In the genomic region with DNA sequence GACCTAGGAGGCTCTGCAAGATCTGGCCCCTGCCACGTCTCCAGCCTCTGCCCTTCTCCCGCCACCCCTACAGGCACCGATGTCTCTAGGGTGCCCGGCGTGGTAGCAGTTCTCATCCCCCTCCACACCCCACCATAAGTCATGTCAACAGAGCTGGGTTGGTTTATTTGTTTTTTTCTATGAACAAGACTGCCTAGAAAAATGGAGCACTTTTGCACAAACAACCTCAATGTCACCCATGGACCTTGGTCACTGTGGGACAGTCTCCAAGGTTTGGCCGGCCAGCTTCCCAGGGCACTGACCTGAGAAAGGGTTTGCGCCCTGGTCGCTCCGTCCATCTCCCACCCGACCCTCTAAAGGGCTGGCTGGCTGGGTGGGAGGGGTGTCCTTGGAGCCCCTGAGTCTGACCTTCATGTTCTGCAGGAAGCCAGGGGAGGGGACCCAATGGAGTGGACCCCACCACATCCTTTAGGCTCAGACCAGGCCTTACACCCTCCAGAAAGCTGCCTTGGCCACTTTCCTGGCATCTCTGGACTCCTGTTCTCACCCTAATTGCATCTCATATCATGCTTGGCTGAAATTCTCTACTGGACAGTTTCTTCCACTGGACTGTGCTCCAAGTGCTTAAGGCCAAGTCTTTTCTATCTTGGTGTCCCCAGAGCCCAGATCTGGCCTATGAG, we compare ENCODE assay signal across 21 cellular contexts.
A peak's percentile ranks its signal among the peaks of the same experiment; 100 is the strongest.
DNase-seq lines count a peak whose midpoint lies in the region; ATAC-seq and TF ChIP-seq lines count a peak whose summit lies in the region.
"Had no signal": no experiment of that assay in that cellular context is flagged by ENCODE, and none has a peak within 500 bp of the region (broad histone marks: within the 10 kb centered on the region; RNA-seq: fewer than 3 reads in every experiment).

No MANE protein-coding gene starts in this region.

- H3K27me3 ChIP-seq in right cardiac atrium (ENCODE audit: control insufficient read depth, insufficient read depth), result no peaks in the 10 kb centered on the region
- H3K27me3 ChIP-seq in gastrocnemius medialis, result no peaks in the 10 kb centered on the region
- no peaks in the 10 kb centered on the region for H3K27me3 ChIP-seq in aorta (ENCODE audit: control insufficient read depth in 1 of 2, insufficient read depth in 2 of 2, low read length in 1 of 2)
- no peaks in the 10 kb centered on the region for H3K27me3 ChIP-seq in stomach
- H3K27me3 ChIP-seq: BLaER1 treated with 17β-estradiol and CSF1 and Interleukin-3, amounts not matched to agents 10 nM and 100 nM had no signal

- peak; percentile 68 for ATAC-seq in Right ventricle myocardium inferior
- peak; percentile 68 to 77 for ATAC-seq in right cardiac atrium
- ATAC-seq in gastrocnemius medialis, result no peak
- ATAC-seq in aorta (ENCODE audit: low FRiP score), result peak; percentile 57
- ATAC-seq: Panc1 had no signal

- H3K4me1 ChIP-seq in right cardiac atrium (ENCODE audit: control insufficient read depth, insufficient read depth, low read length) (peaks cover 24% of the 10 kb centered on the region), gastrocnemius medialis (peaks cover 75 to 79% of the 10 kb centered on the region in 2 donors), aorta (ENCODE audit: control insufficient read depth in 1 of 2, insufficient read depth in 2 of 2, low read length in 2 of 2) (peaks cover 0 to 3% of the 10 kb centered on the region in 2 donors), stomach (peaks cover 11 to 43% (median 25%) of the 10 kb centered on the region in 4 donors)

- H3K27ac ChIP-seq in right cardiac atrium (ENCODE audit: low read length) (peak overlapping the region; percentile 25), gastrocnemius medialis (peak overlapping the region; percentile 93 to 100 (median 96)), aorta (ENCODE audit: low read depth in 1 of 2, low read length in 2 of 2) (no peak overlapping the region), stomach (peak overlapping the region in 1 of 5 donors; percentile 88)
- H3K27ac ChIP-seq: 22Rv1; BLaER1 treated with 17β-estradiol and CSF1 and Interleukin-3, amounts not matched to agents 10 nM and 100 nM had no signal

- H3K4me3 ChIP-seq in right cardiac atrium (ENCODE audit: low read length) (no peak overlapping the region), gastrocnemius medialis (no peak overlapping the region), aorta (ENCODE audit: low read length in 2 of 2) (no peak overlapping the region), stomach (no peak overlapping the region)
- H3K4me3 ChIP-seq: BLaER1 treated with 17β-estradiol and CSF1 and Interleukin-3, amounts not matched to agents 10 nM and 100 nM had no signal

- H3K36me3 ChIP-seq in gastrocnemius medialis (no peaks in the 10 kb centered on the region), aorta (ENCODE audit: control insufficient read depth in 1 of 2, insufficient read depth in 2 of 2, low read length in 1 of 2) (no peaks in the 10 kb centered on the region), stomach (no peaks in the 10 kb centered on the region)
- H3K36me3 ChIP-seq: BLaER1 treated with 17β-estradiol and CSF1 and Interleukin-3, amounts not matched to agents 10 nM and 100 nM had no signal

- H3K9me3 ChIP-seq in right cardiac atrium (ENCODE audit: control insufficient read depth, low read length), result no peaks in the 10 kb centered on the region
- H3K9me3 ChIP-seq in gastrocnemius medialis, result no peaks in the 10 kb centered on the region
- no peaks in the 10 kb centered on the region for H3K9me3 ChIP-seq in aorta (ENCODE audit: control insufficient read depth, low read length)
- H3K9me3 ChIP-seq in stomach, result no peaks in the 10 kb centered on the region

- intact Hi-C loops in Right ventricle myocardium inferior (cut with DNase I) (no loop called here), cardiac septum (cut with DNase I) (no loop called here), right cardiac atrium (cut with DNase I) (loop anchor here in 1 of 4 donors (10.0 kb wide), 1 partner anchor 49 kb away; no protein-coding TSS in a partner anchor), gastrocnemius medialis (cut with DNase I; ENCODE audit: low total_unique reads) (no loop called here), aorta (cut with DNase I) (no loop called here), stomach (cut with DNase I; ENCODE audit: low total_unique reads) (no loop called here)

- no peak for DNase-seq in Right ventricle myocardium inferior (ENCODE audit: missing footprints)
- no peak for DNase-seq in cardiac septum (ENCODE audit: low spot score)
- peak; percentile 46 to 81 (median 76) for DNase-seq in right cardiac atrium
- no peak for DNase-seq in gastrocnemius medialis
- DNase-seq in aorta, result no peak
- no peak for DNase-seq in NCI-H226
- DNase-seq in RKO (ENCODE audit: low spot score), result no peak
- no peak for DNase-seq in stomach
- DNase-seq: Caco-2; CD4-positive, alpha-beta memory T cell; DMS153; GDM1; Kasumi-1; NCI-H1694; NCI-H2081; NCI-H2171; NCI-H524 treated with DMSO at 0.1 percent for 48 hours; NCI-H82 had no signal

- WGBS in right cardiac atrium, result 63% methylated on average over 10 of the region's 10 CpGs
- 53 to 59% methylated on average over 10 of the region's 10 CpGs for WGBS in aorta, 2 donors
- WGBS in stomach, 5 donors, result 65 to 86% (median 67%) methylated on average over 10 of the region's 10 CpGs

- TF ChIP-seq EP300 in stomach (IDR thresholded peaks at IDR 0.05), result no peak

- TF ChIP-seq POLR2A in gastrocnemius medialis (IDR thresholded peaks at IDR 0.05) (no peak), stomach (IDR thresholded peaks at IDR 0.05) (no peak)

- no peak for TF ChIP-seq CTCF in gastrocnemius medialis (IDR thresholded peaks at IDR 0.05 in 4 of 5, conservative IDR thresholded peaks at IDR 0.05 in 1 of 5)
- no peak for TF ChIP-seq CTCF in stomach (IDR thresholded peaks at IDR 0.05)

- in situ Hi-C loops in gastrocnemius medialis (cut with MboI; ENCODE audit: low sequenced_read_pairs in 4 of 4), result no loop called here

Comparison
In these comparisons a context has a peak if more than half of its experiments do, and no peak if none do; other contexts are left out.
1. DNase-seq: peak in right cardiac atrium (3 of 3); none in Right ventricle myocardium inferior (single experiment), cardiac septum (single experiment), gastrocnemius medialis (0 of 2), aorta (0 of 2), NCI-H226 (single experiment), RKO (single experiment) and stomach (single experiment).
2. ATAC-seq: peak in Right ventricle myocardium inferior (single experiment), right cardiac atrium (2 of 2) and aorta (single experiment); none in gastrocnemius medialis (0 of 2).
3. H3K27ac ChIP-seq: peak in right cardiac atrium (single experiment) and gastrocnemius medialis (4 of 4); none in aorta (0 of 2).